19 cellular contexts compared by ENCODE assay signal in genomic region chr20:23653400-23653938, GRCh38. TPM values are rescaled to one million over a fixed set of nuclear protein-coding genes. Genes with fewer than 3 reads are reported as not detected.
"Had no signal": no experiment of that assay in that cellular context is flagged by ENCODE, and none has a peak within 500 bp of the region (broad histone marks: within the 10 kb centered on the region; RNA-seq: fewer than 3 reads in every experiment).

No MANE protein-coding gene starts in this region.

- ATAC-seq: activated CD8-positive, alpha-beta T cell treated with anti-CD3 and anti-CD28 coated beads for 36 hours; left colon; natural killer cell had no signal

- H3K4me3 Mint-ChIP-seq: activated CD8-positive, alpha-beta T cell treated with anti-CD3 and anti-CD28 coated beads for 36 hours; activated naive CD8-positive, alpha-beta T cell treated with anti-CD3 and anti-CD28 coated beads, Interleukin-2, amount 10 ng/mL, durations not matched to agents 7 days and 5 days; natural killer cell; stimulated activated naive CD8-positive, alpha-beta T cell treated with anti-CD3 and anti-CD28 coated beads, Interleukin-15, Interleukin-2, amounts not matched to agents 100 ng/mL and 50 ng/mL, for 24 hours had no signal

- H3K36me3 ChIP-seq: cardiac muscle cell, colonic mucosa had no signal

- H3K4me1 Mint-ChIP-seq: activated naive CD8-positive, alpha-beta T cell treated with anti-CD3 and anti-CD28 coated beads, Interleukin-2, amount 10 ng/mL, durations not matched to agents 7 days and 5 days; natural killer cell had no signal

- H3K36me3 Mint-ChIP-seq: activated naive CD8-positive, alpha-beta T cell treated with anti-CD3 and anti-CD28 coated beads, Interleukin-2, amount 10 ng/mL, durations not matched to agents 7 days and 5 days; natural killer cell had no signal

- H3K27me3 ChIP-seq: cardiac muscle cell, colonic mucosa had no signal

- H3K4me1 ChIP-seq: colonic mucosa had no signal

- H3K27ac Mint-ChIP-seq: activated CD8-positive, alpha-beta T cell treated with anti-CD3 and anti-CD28 coated beads for 36 hours; activated naive CD8-positive, alpha-beta T cell treated with anti-CD3 and anti-CD28 coated beads, Interleukin-2, amount 10 ng/mL, durations not matched to agents 7 days and 5 days; natural killer cell; stimulated activated naive CD8-positive, alpha-beta T cell treated with anti-CD3 and anti-CD28 coated beads, Interleukin-15, Interleukin-2, amounts not matched to agents 100 ng/mL and 50 ng/mL, for 24 hours had no signal

- H3K27me3 Mint-ChIP-seq: activated CD8-positive, alpha-beta T cell treated with anti-CD3 and anti-CD28 coated beads for 36 hours had no signal

- H3K4me3 ChIP-seq: cardiac muscle cell, colonic mucosa had no signal

- H3K9me3 ChIP-seq: colonic mucosa had no signal

- H3K9me3 Mint-ChIP-seq: activated CD8-positive, alpha-beta T cell treated with anti-CD3 and anti-CD28 coated beads for 36 hours; activated naive CD8-positive, alpha-beta T cell treated with anti-CD3 and anti-CD28 coated beads, Interleukin-2, amount 10 ng/mL, durations not matched to agents 7 days and 5 days; natural killer cell; stimulated activated naive CD8-positive, alpha-beta T cell treated with anti-CD3 and anti-CD28 coated beads, Interleukin-15, Interleukin-2, amounts not matched to agents 100 ng/mL and 50 ng/mL, for 24 hours had no signal

- H3K27ac ChIP-seq: cardiac muscle cell, colonic mucosa, VCaP had no signal

- DNase-seq: activated CD4-positive, alpha-beta T cell treated with anti-CD3 and anti-CD28 coated beads for 4 hours; activated CD8-positive, alpha-beta memory T cell treated with anti-CD3 and anti-CD28 coated beads, Interleukin-2, amount 50 U/mL, for 4 hours; activated CD8-positive, alpha-beta T cell treated with anti-CD3 and anti-CD28 coated beads for 36 hours; activated naive CD8-positive, alpha-beta T cell treated with anti-CD3 and anti-CD28 coated beads, Interleukin-2, amount 10 ng/mL, durations not matched to agents 7 days and 5 days; aorta; colonic mucosa; effector CD8-positive, alpha-beta T cell; left colon; natural killer cell; occipital lobe; stimulated activated CD4-positive, alpha-beta T cell treated with anti-CD3 and anti-CD28 coated beads, Interleukin-15, amount 100 ng/mL, for 24 hours; stimulated activated CD4-positive, alpha-beta T cell treated with anti-CD3 and anti-CD28 coated beads, Interleukin-4, amount 100 ng/mL, for 24 hours; T1000 had no signal

RNA-seq across cellular contexts. Expression of gene CST4, which starts 35.4 kb away (rescaled TPM):
- total RNA-seq: activated CD8-positive, alpha-beta T cell treated with anti-CD3 and anti-CD28 coated beads for 36 hours; activated naive CD8-positive, alpha-beta T cell treated with anti-CD3 and anti-CD28 coated beads, Interleukin-2, amount 10 ng/mL, durations not matched to agents 7 days and 5 days; aorta; cardiac muscle cell; colonic mucosa; left colon; mammary epithelial cell; natural killer cell; occipital lobe; pulmonary artery endothelial cell had no signal
- polyA plus RNA-seq: aorta, cardiac muscle cell, mammary epithelial cell had no signal

RNA-seq across cellular contexts. Expression of gene CST9, which starts 47.8 kb away (rescaled TPM):
- total RNA-seq: activated CD8-positive, alpha-beta T cell treated with anti-CD3 and anti-CD28 coated beads for 36 hours; activated naive CD8-positive, alpha-beta T cell treated with anti-CD3 and anti-CD28 coated beads, Interleukin-2, amount 10 ng/mL, durations not matched to agents 7 days and 5 days; aorta; cardiac muscle cell; colonic mucosa; left colon; mammary epithelial cell; mucosa of gallbladder; natural killer cell; occipital lobe; pulmonary artery endothelial cell had no signal
- polyA plus RNA-seq: aorta, cardiac muscle cell, mammary epithelial cell had no signal
